ENCODE assay signal across 1 cellular context in the genomic region with DNA sequence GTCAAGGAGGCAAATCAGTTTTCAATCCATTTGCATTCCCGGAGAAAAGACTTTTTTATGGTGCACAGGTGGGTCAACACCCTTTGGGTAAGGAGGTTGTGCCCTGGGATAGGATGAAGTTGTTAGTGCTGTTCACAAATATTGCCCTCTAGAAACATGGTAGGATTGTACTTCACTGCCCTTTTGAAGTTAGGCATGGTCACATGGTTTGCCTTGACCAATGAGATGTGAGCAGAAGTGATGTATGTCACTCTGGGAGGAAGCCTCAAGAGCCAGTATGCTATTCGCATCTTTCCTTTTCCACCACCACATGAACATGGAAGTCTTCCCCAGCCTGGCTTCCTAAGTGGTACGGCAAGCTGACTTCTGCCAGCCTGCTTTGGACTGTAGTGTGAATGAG.
A peak's percentile ranks its signal among the peaks of the same experiment; 100 is the strongest.
TF ChIP-seq lines count a peak whose summit lies in the region.

No MANE protein-coding gene starts in this region.

TF ChIP-seq in H1, 55 proteins besides CTCF, POLR2A, EP300 and RAD21:
- TF ChIP-seq, protein P1, sequence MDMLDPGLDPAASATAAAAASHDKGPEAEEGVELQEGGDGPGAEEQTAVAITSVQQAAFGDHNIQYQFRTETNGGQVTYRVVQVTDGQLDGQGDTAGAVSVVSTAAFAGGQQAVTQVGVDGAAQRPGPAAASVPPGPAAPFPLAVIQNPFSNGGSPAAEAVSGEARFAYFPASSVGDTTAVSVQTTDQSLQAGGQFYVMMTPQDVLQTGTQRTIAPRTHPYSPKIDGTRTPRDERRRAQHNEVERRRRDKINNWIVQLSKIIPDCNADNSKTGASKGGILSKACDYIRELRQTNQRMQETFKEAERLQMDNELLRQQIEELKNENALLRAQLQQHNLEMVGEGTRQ (IDR thresholded peaks at IDR 0.05; ENCODE audit: low read length), result 0 out of 2 replicates have a peak, but pooled peaks have one; percentile 22
- TF ChIP-seq GABPA (IDR thresholded peaks at IDR 0.05; ENCODE audit: borderline replicate concordance, insufficient read depth, low read length) (no peak), NRF1 (IDR thresholded peaks at IDR 0.05; ENCODE audit: low read depth, low read length) (no peak), FOSL1 (IDR thresholded peaks at IDR 0.05; ENCODE audit: insufficient read depth, low read depth, low read length) (no peak), POLR2AphosphoS5 (IDR thresholded peaks at IDR 0.05; ENCODE audit: low read depth, low read length) (no peak), RNF2 (IDR thresholded peaks at IDR 0.05; ENCODE audit: borderline replicate concordance, low read depth, low read length, missing control alignments, poor library complexity, severe bottlenecking) (no peak)
